In the genomic region with DNA sequence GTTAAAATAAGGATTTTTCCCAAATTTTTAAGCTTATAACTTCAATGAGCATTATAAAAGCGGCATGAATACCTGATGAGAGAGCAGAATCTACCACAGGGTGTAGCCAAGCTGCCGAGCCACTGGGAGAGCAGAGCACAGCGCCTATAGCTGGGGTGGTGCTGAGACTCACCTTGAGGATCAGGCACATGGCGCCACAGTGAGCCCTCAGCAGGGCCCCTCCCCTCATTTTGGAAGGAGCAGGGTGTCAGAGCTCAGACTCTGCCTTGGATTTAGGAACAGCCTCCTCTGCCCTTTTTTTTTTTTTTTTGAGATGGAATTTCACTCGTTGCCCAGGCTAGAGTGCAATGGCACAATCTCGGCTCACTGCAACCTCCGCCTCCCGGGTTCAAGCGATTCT, we compare ENCODE assay signal across 13 cellular contexts.
DNase-seq lines count a peak whose midpoint lies in the region; ATAC-seq and TF ChIP-seq lines count a peak whose summit lies in the region.
"Had no signal": no experiment of that assay in that cellular context is flagged by ENCODE, and none has a peak within 500 bp of the region (broad histone marks: within the 10 kb centered on the region; RNA-seq: fewer than 3 reads in every experiment).

No MANE protein-coding gene starts in this region.

- H3K27ac Mint-ChIP-seq in activated CD4-positive, alpha-beta T cell treated with anti-CD3 and anti-CD28 coated beads for 36 hours: no peak overlapping the region
- peak overlapping the region; percentile 95 for H3K27ac Mint-ChIP-seq in chondrocyte (ENCODE audit: unreplicated experiment)

- no peaks in the 10 kb centered on the region for H3K9me3 Mint-ChIP-seq in activated CD4-positive, alpha-beta T cell treated with anti-CD3 and anti-CD28 coated beads for 36 hours (ENCODE audit: low read depth)
- no peaks in the 10 kb centered on the region for H3K9me3 Mint-ChIP-seq in chondrocyte (ENCODE audit: low read depth)
- H3K9me3 Mint-ChIP-seq: activated T-helper 1 cell treated with anti-CD3 and anti-CD28 coated beads, Interleukin-12 subunit alpha, Interleukin-12 subunit beta, Interleukin-2, Interleukin-4 antibody, amounts not matched to agents 30 ng/mL and 10 ng/mL and 1 ng/mL, durations not matched to agents 14 hours and 24 hours and 36 hours had no signal

- ATAC-seq in activated CD4-positive, alpha-beta T cell treated with anti-CD3 and anti-CD28 coated beads for 36 hours: peak; percentile 24

- H3K4me3 Mint-ChIP-seq in activated CD4-positive, alpha-beta T cell treated with anti-CD3 and anti-CD28 coated beads for 36 hours: peak overlapping the region; percentile 78
- H3K4me3 Mint-ChIP-seq in chondrocyte (ENCODE audit: unreplicated experiment): no peak overlapping the region

- POLR2A ChIA-PET in activated CD4-positive, alpha-beta T cell treated with anti-CD3 and anti-CD28 coated beads for 36 hours (lab: Charles Lee): no interaction called here

- no peaks in the 10 kb centered on the region for H3K36me3 Mint-ChIP-seq in activated CD4-positive, alpha-beta T cell treated with anti-CD3 and anti-CD28 coated beads for 36 hours (ENCODE audit: low read depth)
- no peaks in the 10 kb centered on the region for H3K36me3 Mint-ChIP-seq in chondrocyte (ENCODE audit: low read depth)

- WGBS in ovary, 3 donors: 80 to 87% (median 84%) methylated on average over 9 of the region's 9 CpGs

- intact Hi-C loops in activated CD4-positive, alpha-beta T cell treated with anti-CD3 and anti-CD28 coated beads for 36 hours (cut with DNase I, micrococcal nuclease): no loop called here
- intact Hi-C loops in ovary (cut with DNase I): no loop called here

- H3K36me3 ChIP-seq in MG63 (no peaks in the 10 kb centered on the region), ovary (no peaks in the 10 kb centered on the region)
- H3K36me3 ChIP-seq: pancreas, WERI-Rb-1 had no signal

- no peak for TF ChIP-seq EP300 in ovary (IDR thresholded peaks at IDR 0.05)

- CTCF ChIA-PET in activated CD4-positive, alpha-beta T cell treated with anti-CD3 and anti-CD28 coated beads for 36 hours (lab: Charles Lee): interaction anchor here (0.9 kb wide), 1 partner anchor 15 kb away, joined by 3 read pairs; no protein-coding TSS in a partner anchor

- no peak for TF ChIP-seq POLR2A in ovary (IDR thresholded peaks at IDR 0.05)

- no peaks in the 10 kb centered on the region for H3K27me3 Mint-ChIP-seq in activated CD4-positive, alpha-beta T cell treated with anti-CD3 and anti-CD28 coated beads for 36 hours
- no peaks in the 10 kb centered on the region for H3K27me3 Mint-ChIP-seq in chondrocyte (ENCODE audit: low read depth)

- no peaks in the 10 kb centered on the region for H3K27me3 ChIP-seq in MG63
- H3K27me3 ChIP-seq in ovary: no peaks in the 10 kb centered on the region
- H3K27me3 ChIP-seq: pancreas had no signal

- H3K9me3 ChIP-seq in MG63: no peaks in the 10 kb centered on the region
- no peaks in the 10 kb centered on the region for H3K9me3 ChIP-seq in ovary
- H3K9me3 ChIP-seq: pancreas had no signal

- H3K4me1 Mint-ChIP-seq in activated CD4-positive, alpha-beta T cell treated with anti-CD3 and anti-CD28 coated beads for 36 hours: peaks cover 59% of the 10 kb centered on the region
- peaks cover 41% of the 10 kb centered on the region for H3K4me1 Mint-ChIP-seq in chondrocyte (ENCODE audit: low read depth)

- peaks cover 2% of the 10 kb centered on the region for H3K4me1 ChIP-seq in ovary (ENCODE audit: insufficient read depth)

- H3K4me3 ChIP-seq in MG63 (peak overlapping the region; percentile 43; the same call in 1 of the 2 replicates), ovary (peak overlapping the region; percentile 37)

- DNase-seq in activated CD4-positive, alpha-beta T cell treated with anti-CD3 and anti-CD28 coated beads for 36 hours: peak; percentile 41
- no peak for DNase-seq in activated CD4-positive, alpha-beta T cell treated with anti-CD3 and anti-CD28 coated beads, Interleukin-2, amount 50 U/mL, for 48 hours
- DNase-seq in MG63 (no peak), chondrocyte (ENCODE audit: low spot score) (no peak), ovary (no peak), HuH-7.5 (ENCODE audit: low spot score) (no peak), NCI-H1092 treated with DMSO at 0.1 percent for 48 hours (lab: John Stamatoyannopoulos, UW) (no peak)
- DNase-seq in stimulated activated CD4-positive, alpha-beta T cell treated with anti-CD3 and anti-CD28 coated beads, Interleukin-2, amount 100 ng/mL, for 48 hours: no peak
- DNase-seq: GDM1, NCI-H1436 treated with DMSO at 0.1 percent for 48 hours, pancreas, WERI-Rb-1 had no signal

- TF ChIP-seq CTCF in chondrocyte (IDR thresholded peaks at IDR 0.05): no peak
- TF ChIP-seq CTCF in ovary (IDR thresholded peaks at IDR 0.05): no peak

- H3K27ac ChIP-seq in ovary: peak overlapping the region in 1 of 2 donors; percentile 55
- H3K27ac ChIP-seq: WERI-Rb-1 had no signal
